Comparison of ENCODE assay signal across 30 cellular contexts in genomic region chr14:69500736-69501135, GRCh38. TPM values are rescaled to one million over a fixed set of nuclear protein-coding genes. Genes with fewer than 3 reads are reported as not detected.
DNase-seq lines count a peak whose midpoint lies in the region; ATAC-seq, FAIRE-seq and TF ChIP-seq lines count a peak whose summit lies in the region.
"Had no signal": no experiment of that assay in that cellular context is flagged by ENCODE, and none has a peak within 500 bp of the region (broad histone marks: within the 10 kb centered on the region; RNA-seq: fewer than 3 reads in every experiment).

No MANE protein-coding gene starts in this region.

- H3K4me3 Mint-ChIP-seq in CD14-positive monocyte, result no peak overlapping the region
- H3K4me3 Mint-ChIP-seq: activated T-helper 17 cell treated with anti-CD3 and anti-CD28 coated beads, Interleukin-2, amount 50 U/mL, for 72 hours; mesothelial cell of epicardium; naive B cell; T-helper 1 cell treated with Interleukin-12 subunit alpha and Interleukin-12 subunit beta and Interleukin-4 antibody, amounts not matched to agents 30 μg/mL and 1 μg/mL, for 36 hours had no signal

- H3K27me3 Mint-ChIP-seq in CD14-positive monocyte (ENCODE audit: low read depth in 3 of 3), result peaks cover 5 to 11% (median 7%) of the 10 kb centered on the region in 3 donors

- H3K36me3 Mint-ChIP-seq in CD14-positive monocyte, result no peaks in the 10 kb centered on the region
- H3K36me3 Mint-ChIP-seq: activated naive CD4-positive, alpha-beta T cell treated with anti-CD3 and anti-CD28 coated beads, Interleukin-2, amount 50 U/mL, for 72 hours; mesothelial cell of epicardium; naive B cell had no signal

- no peak for ATAC-seq in GM18870 (IDR thresholded peaks at IDR 0.05; ENCODE audit: unreplicated experiment)
- ATAC-seq: activated CD4-positive, CD25-positive, alpha-beta regulatory T cell treated with anti-CD3 and anti-CD28 coated beads, Interleukin-2, amount 50 U/mL, for 24 hours; activated naive CD4-positive, alpha-beta T cell treated with anti-CD3 and anti-CD28 coated beads, Interleukin-2, amount 50 U/mL, for 72 hours; activated T-helper 17 cell treated with anti-CD3 and anti-CD28 coated beads, Interleukin-2, amount 50 U/mL, for 72 hours had no signal

- intact Hi-C loops in kidney (cut with DNase I) (no loop called here), CD14-positive monocyte (cut with micrococcal nuclease) (no loop called here)

- H3K9ac ChIP-seq in kidney (ENCODE audit: low read length in 2 of 2), result no peak overlapping the region

- DNase-seq in COR-L47 (lab: John Stamatoyannopoulos, UW) (peak; percentile 19), G401 (ENCODE audit: low spot score) (peak; percentile 32), kidney (peak; percentile 55), BE2C (no peak), CD14-positive monocyte (ENCODE audit: low spot score) (no peak), mesenteric fat pad (ENCODE audit: low spot score) (no peak)
- DNase-seq: activated CD4-positive, alpha-beta T cell treated with anti-CD3 and anti-CD28 coated beads, Interleukin-2, amount 50 U/mL, for 48 hours; dermis blood vessel endothelial cell; EL; GOT3; left lung; naive B cell; stimulated activated naive CD4-positive, alpha-beta T cell treated with Interleukin-2 at 50 U/mL for 16 hours had no signal

- H3K36me3 ChIP-seq in kidney (ENCODE audit: control insufficient read depth in 1 of 2, insufficient read depth in 2 of 2, low read length in 2 of 2) (no peaks in the 10 kb centered on the region), BE2C (no peaks in the 10 kb centered on the region)
- H3K36me3 ChIP-seq: cardiac muscle cell, gastrocnemius medialis, left lung, vagina had no signal

- in situ Hi-C loops in G401 (cut with HindIII; ENCODE audit: low sequenced_read_pairs), result no loop called here

- TF ChIP-seq CTCF in kidney (IDR thresholded peaks at IDR 0.05; ENCODE audit: borderline replicate concordance, extremely low read depth, insufficient read depth), result no peak
- no peak for TF ChIP-seq CTCF in BE2C (IDR thresholded peaks at IDR 0.05; ENCODE audit: low read depth, low read length)
- no peak for TF ChIP-seq CTCF in CD14-positive monocyte (IDR thresholded peaks at IDR 0.05)

- H3K4me3 ChIP-seq in kidney (ENCODE audit: low read length in 2 of 2) (no peak overlapping the region), BE2C (ENCODE audit: low read depth, low read length) (no peak overlapping the region)
- H3K4me3 ChIP-seq: cardiac muscle cell, gastrocnemius medialis, left lung, testis, vagina had no signal

- H3K9me3 Mint-ChIP-seq in CD14-positive monocyte, result peaks cover 0 to 2% (median 0%) of the 10 kb centered on the region in 7 donors
- H3K9me3 Mint-ChIP-seq: activated naive CD4-positive, alpha-beta T cell treated with anti-CD3 and anti-CD28 coated beads, Interleukin-2, amount 50 U/mL, for 72 hours; activated T-helper 17 cell treated with anti-CD3 and anti-CD28 coated beads, Interleukin-2, amount 50 U/mL, for 72 hours; mesothelial cell of epicardium; T-helper 1 cell treated with Interleukin-12 subunit alpha and Interleukin-12 subunit beta and Interleukin-4 antibody, amounts not matched to agents 30 μg/mL and 1 μg/mL, for 36 hours had no signal

- H3K27ac ChIP-seq in angular gyrus (ENCODE audit: low read depth, low read length), result peak overlapping the region; percentile 29
- H3K27ac ChIP-seq in kidney (ENCODE audit: low read depth in 2 of 2, low read length in 2 of 2), result no peak overlapping the region
- H3K27ac ChIP-seq: C4-2B, cardiac muscle cell, left lung, testis, vagina had no signal

- FAIRE-seq in kidney (lab: Jason Lieb, UNC), result no peak
- FAIRE-seq: GM12891, RCC 7860, TTC549 had no signal

- H3K27ac Mint-ChIP-seq in CD14-positive monocyte, result no peak overlapping the region
- H3K27ac Mint-ChIP-seq: activated naive CD4-positive, alpha-beta T cell treated with anti-CD3 and anti-CD28 coated beads, Interleukin-2, amount 50 U/mL, for 72 hours; activated T-helper 17 cell treated with anti-CD3 and anti-CD28 coated beads, Interleukin-2, amount 50 U/mL, for 72 hours; T-helper 1 cell treated with Interleukin-12 subunit alpha and Interleukin-12 subunit beta and Interleukin-4 antibody, amounts not matched to agents 30 μg/mL and 1 μg/mL, for 36 hours had no signal

- H3K27me3 ChIP-seq in BE2C, result no peaks in the 10 kb centered on the region
- H3K27me3 ChIP-seq: gastrocnemius medialis, left lung, testis, vagina had no signal

- no peaks in the 10 kb centered on the region for H3K4me1 Mint-ChIP-seq in CD14-positive monocyte
- H3K4me1 Mint-ChIP-seq: activated T-helper 17 cell treated with anti-CD3 and anti-CD28 coated beads, Interleukin-2, amount 50 U/mL, for 72 hours; naive B cell had no signal

- H3K4me1 ChIP-seq in kidney (ENCODE audit: control insufficient read depth in 1 of 2, insufficient read depth in 1 of 2, low read depth in 1 of 2, low read length in 2 of 2) (peaks cover 0 to 2% of the 10 kb centered on the region in 2 donors), BE2C (no peaks in the 10 kb centered on the region)
- H3K4me1 ChIP-seq: left lung, testis had no signal

- H3K9me3 ChIP-seq in kidney (ENCODE audit: control insufficient read depth in 1 of 2, low read length in 2 of 2) (peaks cover 0 to 2% of the 10 kb centered on the region in 2 donors), BE2C (no peaks in the 10 kb centered on the region)
- H3K9me3 ChIP-seq: gastrocnemius medialis, left lung, testis, vagina had no signal

RNA-seq across cellular contexts. Expression of gene PLEKHD1, which starts 16.2 kb away (rescaled TPM):
- 0.31 TPM in 1 of 2 replicates, not detected in the other for total RNA-seq in G401 (2014; rRNA removed; shearing (Covaris generic))
- 0.25 TPM for total RNA-seq in kidney
- 3.4 TPM for polyA plus RNA-seq in kidney (ENCODE audit: insufficient read depth, low read depth, low replicate concordance)
- 0.14 TPM for polyA plus RNA-seq in BE2C (2012; ENCODE audit: insufficient read depth, insufficient read length, low read depth)
- not detected for polyA plus RNA-seq in CD14-positive monocyte
- 0.19 TPM for total RNA-seq in mesenteric fat pad
- total RNA-seq: dermis blood vessel endothelial cell, SK-MEL-5, vagina had no signal
- polyA plus RNA-seq: IMR-90 had no signal

Comparison
In these comparisons a context has a peak if more than half of its experiments do, and no peak if none do; other contexts are left out.
1. DNase-seq: peak in COR-L47 (single experiment), G401 (single experiment) and kidney (single experiment); none in BE2C (single experiment), CD14-positive monocyte (single experiment) and mesenteric fat pad (single experiment).